In the genomic region with DNA sequence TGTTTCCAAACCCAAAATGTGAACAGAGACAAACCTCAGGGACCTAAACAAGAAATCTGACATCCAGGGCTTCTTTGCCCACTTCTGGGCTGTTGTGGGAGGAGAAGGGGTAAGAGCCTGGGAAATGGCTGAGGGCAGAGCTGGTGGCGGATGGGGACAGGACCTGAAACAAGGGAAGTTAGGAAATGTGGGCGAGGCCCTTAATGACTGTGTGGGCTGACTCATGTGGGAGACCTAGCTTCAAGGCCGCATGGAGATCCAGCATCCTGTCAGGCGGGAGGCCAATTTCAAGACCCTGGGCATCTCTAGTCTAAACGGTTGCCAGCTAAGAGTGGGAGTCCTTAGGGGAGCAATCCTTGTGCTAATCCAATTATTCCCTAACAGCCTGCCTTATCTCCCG, we compare ENCODE assay signal across 9 cellular contexts. TPM values are rescaled to one million over a fixed set of nuclear protein-coding genes. Genes with fewer than 3 reads are reported as not detected.
DNase-seq lines count a peak whose midpoint lies in the region; ATAC-seq and TF ChIP-seq lines count a peak whose summit lies in the region.
"Had no signal": no experiment of that assay in that cellular context is flagged by ENCODE, and none has a peak within 500 bp of the region (broad histone marks: within the 10 kb centered on the region; RNA-seq: fewer than 3 reads in every experiment).

No MANE protein-coding gene starts in this region.

- TF ChIP-seq CTCF in RWPE2 (IDR thresholded peaks at IDR 0.05; ENCODE audit: poor library complexity, severe bottlenecking) (no peak), fibroblast of pulmonary artery (IDR thresholded peaks at IDR 0.05; ENCODE audit: low read length, missing control alignments) (no peak)

- no peaks in the 10 kb centered on the region for H3K36me3 ChIP-seq in RWPE2 (ENCODE audit: low read depth)
- H3K36me3 ChIP-seq: prostate gland had no signal

- DNase-seq in ELR (ENCODE audit: low read depth), result peak; percentile 94
- no peak for DNase-seq in RWPE2 (ENCODE audit: low spot score)
- DNase-seq in fibroblast of pulmonary artery (ENCODE audit: low read depth), result peak; percentile 77
- peak; percentile 80 for DNase-seq in renal cortical epithelial cell (ENCODE audit: low read depth)
- no peak for DNase-seq in activated T-cell treated with anti-CD3 and anti-CD28 coated beads, Interleukin-2, amount 50 U/mL, for 48 hours
- no peak for DNase-seq in activated gamma-delta T cell treated with Interleukin-2 at 50 U/mL for 16 hours

- H3K4me3 ChIP-seq in RWPE2 (ENCODE audit: severe bottlenecking), result no peak overlapping the region
- no peak overlapping the region for H3K4me3 ChIP-seq in fibroblast of pulmonary artery (replicated peaks; ENCODE audit: low read depth, low read length)
- H3K4me3 ChIP-seq: prostate gland had no signal

- no peaks in the 10 kb centered on the region for H3K27me3 ChIP-seq in RWPE2 (ENCODE audit: insufficient read depth, poor library complexity, severe bottlenecking)

- peaks cover 19% of the 10 kb centered on the region for H3K4me1 ChIP-seq in RWPE2 (ENCODE audit: insufficient read depth, poor library complexity, severe bottlenecking)

- no peaks in the 10 kb centered on the region for H3K9me3 ChIP-seq in RWPE2 (ENCODE audit: severe bottlenecking)
- H3K9me3 ChIP-seq: prostate gland had no signal

- peak; percentile 26; the same call in 2 of the 3 replicates for ATAC-seq in RWPE2 (ENCODE audit: low read depth)
- ATAC-seq in GM19023 (IDR thresholded peaks at IDR 0.05; ENCODE audit: unreplicated experiment), result no peak
- no peak for ATAC-seq in GM21381 (IDR thresholded peaks at IDR 0.05; ENCODE audit: unreplicated experiment)

- H3K27ac ChIP-seq in RWPE2 (ENCODE audit: poor library complexity, severe bottlenecking), result no peak overlapping the region
- H3K27ac ChIP-seq: prostate gland had no signal

RNA-seq across cellular contexts. Expression of a gene that starts 2.1 kb away (rescaled TPM):
- 11.1 and 29.1 TPM in 2 replicates for total RNA-seq in renal cortical epithelial cell

RNA-seq across cellular contexts. Expression of a gene that starts 31.2 kb away (rescaled TPM):
- total RNA-seq in renal cortical epithelial cell, result 0.05 TPM in 1 of 2 replicates, not detected in the other

Comparison
In these comparisons a context has a peak if more than half of its experiments do, and no peak if none do; other contexts are left out.
1. DNase-seq: peak in ELR (single experiment), fibroblast of pulmonary artery (single experiment) and renal cortical epithelial cell (single experiment); none in RWPE2 (single experiment), activated T-cell treated with anti-CD3 and anti-CD28 coated beads, Interleukin-2, amount 50 U/mL, for 48 hours (0 of 2) and activated gamma-delta T cell treated with Interleukin-2 at 50 U/mL for 16 hours (single experiment).